4 cellular contexts compared by ENCODE assay signal in genomic region chr7:35910621-35911020, GRCh38.
DNase-seq lines count a peak whose midpoint lies in the region; TF ChIP-seq lines count a peak whose summit lies in the region.
"Not testable (repeated sequence)": the region's sequence is repeated elsewhere in the genome, so short reads cannot be mapped to it uniquely, and the experiment has no call there.

No MANE protein-coding gene starts in this region.

- H3K27me3 Mint-ChIP-seq in activated CD4-positive, alpha-beta T cell treated with anti-CD3 and anti-CD28 coated beads, Interleukin-2, amount 10 ng/mL, durations not matched to agents 24 days and 14 days; endothelial cell (ENCODE audit: unreplicated experiment): not testable (repeated sequence)

- H3F3A ChIP-seq in SK-N-SH (replicated peaks; ENCODE audit: insufficient read depth): peaks cover 22% of the 10 kb centered on the region

- not testable (repeated sequence) for TF ChIP-seq CTCF in SK-N-SH (IDR thresholded peaks at IDR 0.05); dorsolateral prefrontal cortex (IDR thresholded peaks at IDR 0.05 in 54 of 56, conservative IDR thresholded peaks at IDR 0.05 in 2 of 56; ENCODE audit: low read depth in 1 of 56, partially characterized antibody in 56 of 56); endothelial cell (IDR thresholded peaks at IDR 0.05; ENCODE audit: unreplicated experiment)

- H3K9me2 ChIP-seq in SK-N-SH: not testable (repeated sequence)

- not testable (repeated sequence) for H3K4me3 ChIP-seq in SK-N-SH (ENCODE audit: low read depth in 2 of 2, low read length in 1 of 2); dorsolateral prefrontal cortex

- H3K9me3 ChIP-seq in SK-N-SH: not testable (repeated sequence)

- H3K4me3 Mint-ChIP-seq in activated CD4-positive, alpha-beta T cell treated with anti-CD3 and anti-CD28 coated beads, Interleukin-2, amount 10 ng/mL, durations not matched to agents 24 days and 14 days: not testable (repeated sequence)
- peak overlapping the region; percentile 78 for H3K4me3 Mint-ChIP-seq in endothelial cell (ENCODE audit: unreplicated experiment)

- CTCF ChIA-PET in SK-N-SH (lab: Yijun Ruan, JAX): interaction anchor here (1.2 to 5.9 kb wide), 6 partner anchors 66 to 457 kb away, joined by 3 to 77 read pairs (median 7); no protein-coding TSS in a partner anchor

- peaks cover 2 to 21% of the 10 kb centered on the region in 2 experiments; a peak in 2 of 4 replicates for H3K4me1 ChIP-seq in SK-N-SH (ENCODE audit: control insufficient read depth in 1 of 2, insufficient read depth in 2 of 2, low read depth in 1 of 2, low read length in 1 of 2)

- TF ChIP-seq RAD21 in SK-N-SH (IDR thresholded peaks at IDR 0.05; ENCODE audit: low read length): not testable (repeated sequence)

- not testable (repeated sequence) for H3K9me3 Mint-ChIP-seq in activated CD4-positive, alpha-beta T cell treated with anti-CD3 and anti-CD28 coated beads, Interleukin-2, amount 10 ng/mL, durations not matched to agents 24 days and 14 days; endothelial cell (ENCODE audit: unreplicated experiment)

- TF ChIP-seq EP300 in SK-N-SH (IDR thresholded peaks at IDR 0.05; ENCODE audit: borderline replicate concordance in 1 of 2, low read depth in 1 of 2, low read length in 1 of 2): not testable (repeated sequence)

- intact Hi-C loops in activated CD4-positive, alpha-beta T cell treated with anti-CD3 and anti-CD28 coated beads, Interleukin-2, amount 10 ng/mL, durations not matched to agents 24 days and 14 days (cut with micrococcal nuclease): not testable (repeated sequence)
- intact Hi-C loops in dorsolateral prefrontal cortex (cut with DNase I): loop anchor here in 1 of 2 donors (10.0 kb wide), 1 partner anchor 64 kb away; no protein-coding TSS in a partner anchor

- H3K27ac ChIP-seq in SK-N-SH (ENCODE audit: low read depth in 2 of 2, low read length in 1 of 2): not testable (repeated sequence)
- H3K27ac ChIP-seq in dorsolateral prefrontal cortex: peak overlapping the region in 39 of 59 donors; percentile 3 to 90 (median 80)

- not testable (repeated sequence) for H3K4me1 Mint-ChIP-seq in activated CD4-positive, alpha-beta T cell treated with anti-CD3 and anti-CD28 coated beads, Interleukin-2, amount 10 ng/mL, durations not matched to agents 24 days and 14 days
- peaks cover 11% of the 10 kb centered on the region for H3K4me1 Mint-ChIP-seq in endothelial cell (ENCODE audit: unreplicated experiment)

- peaks cover 18% of the 10 kb centered on the region for H3K36me3 Mint-ChIP-seq in activated CD4-positive, alpha-beta T cell treated with anti-CD3 and anti-CD28 coated beads, Interleukin-2, amount 10 ng/mL, durations not matched to agents 24 days and 14 days (ENCODE audit: low read depth)
- H3K36me3 Mint-ChIP-seq in endothelial cell (ENCODE audit: low read depth, unreplicated experiment): peaks cover 27% of the 10 kb centered on the region

- POLR2A ChIA-PET in SK-N-SH (lab: Yijun Ruan, JAX): interaction anchor here (0.8 kb wide), 1 partner anchor 110 kb away, joined by 3 read pairs; no protein-coding TSS in a partner anchor

- H3K27me3 ChIP-seq in SK-N-SH (ENCODE audit: insufficient read depth); dorsolateral prefrontal cortex: not testable (repeated sequence)

- not testable (repeated sequence) for H3K27ac Mint-ChIP-seq in activated CD4-positive, alpha-beta T cell treated with anti-CD3 and anti-CD28 coated beads, Interleukin-2, amount 10 ng/mL, durations not matched to agents 24 days and 14 days; endothelial cell (ENCODE audit: unreplicated experiment)

- not testable (repeated sequence) for H3K9ac ChIP-seq in SK-N-SH

- H4K20me1 ChIP-seq in SK-N-SH (ENCODE audit: insufficient read depth): not testable (repeated sequence)

- H2AFZ ChIP-seq in SK-N-SH (ENCODE audit: low read depth): not testable (repeated sequence)

- not testable (repeated sequence) for H3K79me2 ChIP-seq in SK-N-SH (ENCODE audit: insufficient read depth)

- not testable (repeated sequence) for DNase-seq in SK-N-SH; dorsolateral prefrontal cortex; endothelial cell (ENCODE audit: low spot score)
- peak; percentile 37 for DNase-seq in activated CD4-positive, alpha-beta T cell treated with anti-CD3 and anti-CD28 coated beads, Interleukin-2, amount 10 ng/mL, durations not matched to agents 24 days and 14 days

- not testable (repeated sequence) for H3K4me2 ChIP-seq in SK-N-SH

- 60% methylated on average over 3 of the region's 3 CpGs for WGBS in SK-N-SH (ENCODE audit: low lambda C conversion rate)

- peaks cover 14 to 18% of the 10 kb centered on the region in 2 experiments for H3K36me3 ChIP-seq in SK-N-SH (replicated peaks in 1 of 2; ENCODE audit: control insufficient read depth in 1 of 2, insufficient read depth in 2 of 2, low read length in 1 of 2)

TF ChIP-seq in SK-N-SH, 30 proteins besides CTCF, POLR2A, EP300 and RAD21:
- peak; percentile 66 for TF ChIP-seq GATA2 (CRISPR knock-in tag; IDR thresholded peaks at IDR 0.05)
